20 cellular contexts compared by ENCODE assay signal in genomic region chr9:109167716-109168115, GRCh38. TPM values are rescaled to one million over a fixed set of nuclear protein-coding genes. Genes with fewer than 3 reads are reported as not detected.
DNase-seq lines count a peak whose midpoint lies in the region; ATAC-seq and TF ChIP-seq lines count a peak whose summit lies in the region.
"Had no signal": no experiment of that assay in that cellular context is flagged by ENCODE, and none has a peak within 500 bp of the region (broad histone marks: within the 10 kb centered on the region; RNA-seq: fewer than 3 reads in every experiment).

No MANE protein-coding gene starts in this region.

- no peak overlapping the region for H3K9ac ChIP-seq in iPS-18a (ENCODE audit: low read length)

- peaks cover 4% of the 10 kb centered on the region for H3K4me1 Mint-ChIP-seq in activated naive CD8-positive, alpha-beta T cell (ENCODE audit: low read depth)
- no peaks in the 10 kb centered on the region for H3K4me1 Mint-ChIP-seq in activated naive CD8-positive, alpha-beta T cell treated with anti-CD3 and anti-CD28 coated beads, Interleukin-2, amount 50 U/mL, for 24 hours
- peaks cover 9% of the 10 kb centered on the region for H3K4me1 Mint-ChIP-seq in WTC11
- peaks cover 4% of the 10 kb centered on the region for H3K4me1 Mint-ChIP-seq in type B pancreatic cell (ENCODE audit: unreplicated experiment)

- TF ChIP-seq CTCF in WTC11 (IDR thresholded peaks at IDR 0.05) = no peak
- no peak for TF ChIP-seq CTCF in type B pancreatic cell (conservative IDR thresholded peaks at IDR 0.05)
- TF ChIP-seq CTCF in thyroid gland (IDR thresholded peaks at IDR 0.05) = no peak

- POLR2A ChIA-PET in WTC11 (lab: Charles Lee) = interaction anchor here (2.3 kb wide), 1 partner anchor 16 kb away, joined by 9 read pairs; no protein-coding TSS in a partner anchor

- no peak overlapping the region for H3K27ac Mint-ChIP-seq in activated naive CD8-positive, alpha-beta T cell
- no peak overlapping the region for H3K27ac Mint-ChIP-seq in activated naive CD8-positive, alpha-beta T cell treated with anti-CD3 and anti-CD28 coated beads, Interleukin-2, amount 50 U/mL, for 24 hours
- H3K27ac Mint-ChIP-seq in WTC11 (no peak overlapping the region), type B pancreatic cell (no peak overlapping the region)

- H3K4me1 ChIP-seq in iPS-18a (ENCODE audit: control insufficient read depth, low read depth, low read length) (peaks cover 6% of the 10 kb centered on the region), thyroid gland (no peaks in the 10 kb centered on the region)
- H3K4me1 ChIP-seq: ascending aorta, colonic mucosa, left lung, vagina had no signal

- intact Hi-C loops in thyroid gland (cut with DNase I) = no loop called here

- no peaks in the 10 kb centered on the region for H3K36me3 Mint-ChIP-seq in activated naive CD8-positive, alpha-beta T cell
- no peaks in the 10 kb centered on the region for H3K36me3 Mint-ChIP-seq in activated naive CD8-positive, alpha-beta T cell treated with anti-CD3 and anti-CD28 coated beads, Interleukin-2, amount 50 U/mL, for 24 hours (ENCODE audit: low read depth)
- H3K36me3 Mint-ChIP-seq in WTC11 (peaks cover 7% of the 10 kb centered on the region; the same call in 1 of the 2 replicates), type B pancreatic cell (no peaks in the 10 kb centered on the region)

- 94 to 96% methylated on average over 5 of the region's 5 CpGs for WGBS in thyroid gland, 2 donors

- H3K27me3 ChIP-seq in iPS-18a (ENCODE audit: control insufficient read depth, insufficient read depth, low read length) = peaks cover 35% of the 10 kb centered on the region
- peaks cover 4% of the 10 kb centered on the region for H3K27me3 ChIP-seq in thyroid gland
- H3K27me3 ChIP-seq: ascending aorta, ovary, vagina had no signal

- H3K4me3 ChIP-seq in iPS-18a (ENCODE audit: low read length) (peak overlapping the region; percentile 54), thyroid gland (replicated peaks in 1 of 3) (no peak overlapping the region)
- H3K4me3 ChIP-seq: colonic mucosa, GM12878, left lung had no signal

- H3K36me3 ChIP-seq in iPS-18a (ENCODE audit: control insufficient read depth, low read depth, low read length) (no peaks in the 10 kb centered on the region), thyroid gland (no peaks in the 10 kb centered on the region)
- H3K36me3 ChIP-seq: ascending aorta, colonic mucosa, left lung, ovary, sigmoid colon, stomach, vagina had no signal

- no peak for TF ChIP-seq POLR2A in thyroid gland (IDR thresholded peaks at IDR 0.05)

- H3K9me3 ChIP-seq in iPS-18a (ENCODE audit: control insufficient read depth, low read depth, low read length) (no peaks in the 10 kb centered on the region), thyroid gland (no peaks in the 10 kb centered on the region)
- H3K9me3 ChIP-seq: ascending aorta, colonic mucosa, left lung, ovary, sigmoid colon, vagina had no signal

- no peak for ATAC-seq in activated naive CD8-positive, alpha-beta T cell treated with anti-CD3 and anti-CD28 coated beads, Interleukin-2, amount 50 U/mL, for 24 hours
- ATAC-seq in WTC11 = peak; percentile 15
- ATAC-seq in HG03571 (IDR thresholded peaks at IDR 0.05; ENCODE audit: unreplicated experiment) = no peak
- ATAC-seq: GM12878 had no signal

- CTCF ChIA-PET in WTC11 (lab: Charles Lee) = interaction anchor here (0.6 to 5.8 kb wide), 3 partner anchors 15 to 90 kb away, joined by 3 to 37 read pairs (median 3); no protein-coding TSS in a partner anchor

- no peak for DNase-seq in activated naive CD8-positive, alpha-beta T cell treated with anti-CD3 and anti-CD28 coated beads, Interleukin-2, amount 50 U/mL, for 24 hours
- DNase-seq in WTC11 (ENCODE audit: low spot score) (no peak), type B pancreatic cell (ENCODE audit: extremely low spot score, unreplicated experiment) (no peak), thyroid gland (no peak)
- DNase-seq: activated effector memory CD4-positive, alpha-beta T cell treated with anti-CD3 and anti-CD28 coated beads, Interleukin-2, amount 50 U/mL, for 16 hours; colonic mucosa; foreskin melanocyte; GF-D8; Karpas-422; left lung; NCI-H1048; sigmoid colon; stomach had no signal

- peak overlapping the region; percentile 77 for H3K4me3 Mint-ChIP-seq in activated naive CD8-positive, alpha-beta T cell
- no peak overlapping the region for H3K4me3 Mint-ChIP-seq in activated naive CD8-positive, alpha-beta T cell treated with anti-CD3 and anti-CD28 coated beads, Interleukin-2, amount 50 U/mL, for 24 hours
- peak overlapping the region; percentile 82 for H3K4me3 Mint-ChIP-seq in WTC11
- peak overlapping the region; percentile 90 for H3K4me3 Mint-ChIP-seq in type B pancreatic cell

- H3K27ac ChIP-seq in iPS-18a (ENCODE audit: low read length) (no peak overlapping the region), thyroid gland (no peak overlapping the region)
- H3K27ac ChIP-seq: ascending aorta, colonic mucosa, left lung, sigmoid colon, stomach, vagina had no signal

- H3K27me3 Mint-ChIP-seq in activated naive CD8-positive, alpha-beta T cell = peaks cover 39% of the 10 kb centered on the region
- H3K27me3 Mint-ChIP-seq in activated naive CD8-positive, alpha-beta T cell treated with anti-CD3 and anti-CD28 coated beads, Interleukin-2, amount 50 U/mL, for 24 hours = peaks cover 61% of the 10 kb centered on the region
- peaks cover 48% of the 10 kb centered on the region for H3K27me3 Mint-ChIP-seq in WTC11 (ENCODE audit: low read depth)
- peaks cover 65% of the 10 kb centered on the region for H3K27me3 Mint-ChIP-seq in type B pancreatic cell

- no peaks in the 10 kb centered on the region for H3K9me3 Mint-ChIP-seq in activated naive CD8-positive, alpha-beta T cell (ENCODE audit: low read depth)
- H3K9me3 Mint-ChIP-seq in activated naive CD8-positive, alpha-beta T cell treated with anti-CD3 and anti-CD28 coated beads, Interleukin-2, amount 50 U/mL, for 24 hours = peaks cover 10% of the 10 kb centered on the region
- peaks cover 11% of the 10 kb centered on the region for H3K9me3 Mint-ChIP-seq in WTC11
- H3K9me3 Mint-ChIP-seq in type B pancreatic cell = peaks cover 11% of the 10 kb centered on the region

TF ChIP-seq in WTC11, 78 proteins besides CTCF, POLR2A, EP300 and RAD21:
- no peak for TF ChIP-seq ZNF219 (CRISPR knock-in tag; IDR thresholded peaks at IDR 0.05; ENCODE audit: borderline replicate concordance)
- TF ChIP-seq E2F1 (CRISPR knock-in tag; IDR thresholded peaks at IDR 0.05) = no peak

RNA-seq across cellular contexts. Expression of gene FRRS1L, which starts 0.7 kb away (rescaled TPM):
- total RNA-seq in WTC11 (2021) (0.71 to 1.1 TPM (median 1.0 TPM) in 3 replicates), type B pancreatic cell (ENCODE audit: low replicate concordance) (5.9 and 7.2 TPM in 2 replicates), thyroid gland (10 to 100 TPM in 1 of 4 donors, 1 to 10 TPM in 1, under 1 TPM in 2; 0.33 to 11.2 (median 1.4) TPM)
- total RNA-seq: GM12878 had no signal

RNA-seq across cellular contexts. Expression of gene TMEM245, which starts 48.0 kb away (rescaled TPM):
- total RNA-seq in WTC11 (2021) (40.8 to 47.2 TPM (median 43.2 TPM) in 3 replicates), type B pancreatic cell (ENCODE audit: low replicate concordance) (44.4 and 49.2 TPM in 2 replicates), thyroid gland (100 to 1,000 TPM; 222 to 549 (median 318) TPM)
